ENCODE assay signal across 1 cellular context in genomic region chr17:82627405-82627804, GRCh38.
TF ChIP-seq lines count a peak whose summit lies in the region.

No MANE protein-coding gene starts in this region.

TF ChIP-seq in H1, 55 proteins besides CTCF, POLR2A, EP300 and RAD21:
- TF ChIP-seq POLR2AphosphoS5 (IDR thresholded peaks at IDR 0.05; ENCODE audit: low read depth, low read length) (no peak), ZNF274 (IDR thresholded peaks at IDR 0.05; ENCODE audit: borderline replicate concordance, extremely low read depth, low read length) (no peak), RFX5 (IDR thresholded peaks at IDR 0.05; ENCODE audit: borderline replicate concordance, low read depth, low read length) (no peak), CREB1 (IDR thresholded peaks at IDR 0.05) (no peak), RBBP5 (IDR thresholded peaks at IDR 0.05; ENCODE audit: borderline replicate concordance, low read depth, low read length) (no peak), ATF2 (IDR thresholded peaks at IDR 0.05; ENCODE audit: low read length) (no peak), KDM1A (IDR thresholded peaks at IDR 0.05; ENCODE audit: borderline replicate concordance, low read length) (no peak), ASH2L (IDR thresholded peaks at IDR 0.05; ENCODE audit: low read length) (no peak), SRF (IDR thresholded peaks at IDR 0.05; ENCODE audit: low read depth, low read length) (no peak), HDAC2 (IDR thresholded peaks at IDR 0.05; ENCODE audit: borderline replicate concordance in 1 of 2, low read depth in 2 of 2, low read length in 2 of 2) (no peak), MAX (IDR thresholded peaks at IDR 0.05) (no peak), CBX5 (IDR thresholded peaks at IDR 0.05; ENCODE audit: low read depth, low read length) (no peak)
